Comparison of ENCODE assay signal across 7 cellular contexts in the genomic region with DNA sequence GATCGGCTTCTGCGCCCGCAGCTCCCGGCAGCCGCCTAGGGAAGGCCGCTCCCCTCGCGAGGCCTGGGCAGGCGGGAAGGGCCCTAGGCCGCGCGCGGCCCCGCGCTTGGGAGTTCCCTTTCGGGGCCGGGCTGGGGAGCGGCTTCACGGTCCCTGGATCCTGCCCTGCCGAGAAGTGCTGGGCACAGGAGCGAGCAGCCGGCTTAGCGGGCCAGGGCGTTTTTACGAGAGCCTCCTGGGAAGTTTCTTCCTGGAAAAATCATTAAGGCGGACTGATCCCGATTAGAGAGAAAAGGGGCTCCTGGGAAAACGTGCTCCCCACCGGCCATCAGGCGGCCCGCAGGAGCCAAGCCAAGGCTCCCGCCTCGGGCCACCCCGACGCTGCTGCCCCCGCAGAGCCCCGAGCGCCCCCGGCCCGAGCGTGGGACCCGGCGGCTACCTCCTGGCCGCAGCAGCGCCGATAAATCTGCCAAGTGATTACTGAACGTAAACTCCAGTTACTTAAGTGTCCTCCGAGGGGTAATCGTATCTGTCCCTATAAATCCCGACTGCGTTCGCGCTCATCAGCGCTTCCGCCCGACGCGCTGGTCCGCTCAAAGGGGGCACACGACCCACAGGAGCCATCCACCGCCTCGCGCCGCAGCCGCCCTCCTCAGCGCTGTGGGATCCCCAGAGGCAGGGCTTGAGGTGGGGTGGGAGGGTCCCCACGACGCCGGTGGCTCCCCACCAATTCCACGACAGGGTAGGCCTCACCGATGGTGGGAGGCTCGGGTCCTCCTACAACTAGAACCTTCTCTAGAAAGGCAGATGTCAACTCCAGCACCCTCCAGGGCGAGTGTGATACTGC. TPM values are rescaled to one million over a fixed set of nuclear protein-coding genes. Genes with fewer than 3 reads are reported as not detected.
DNase-seq lines count a peak whose midpoint lies in the region; ATAC-seq, FAIRE-seq and TF ChIP-seq lines count a peak whose summit lies in the region.

No MANE protein-coding gene starts in this region.

- no peak for DNase-seq in HEK293T (ENCODE audit: extremely low spot score)
- DNase-seq in left cardiac atrium = no peak
- DNase-seq in small intestine = peak; percentile 37
- no peak for DNase-seq in DMS114 treated with DMSO at 0.1 percent for 48 hours (lab: John Stamatoyannopoulos, UW; ENCODE audit: unreplicated experiment)

- ATAC-seq in left cardiac atrium = peak; percentile 62 to 65
- no peak for ATAC-seq in HG02571 (IDR thresholded peaks at IDR 0.05; ENCODE audit: unreplicated experiment)
- ATAC-seq in GM18519 (IDR thresholded peaks at IDR 0.05; ENCODE audit: low FRiP score, unreplicated experiment) = no peak

- CTCF ChIA-PET in HEK293T (lab: Yijun Ruan, JAX) = no interaction called here

- POLR2A ChIA-PET in HEK293T (lab: Yijun Ruan, JAX) = interaction anchor here (1.2 to 2.2 kb wide), 5 partner anchors 12 to 58 kb away, joined by 3 to 15 read pairs (median 4); a partner anchor contains a TSS

- H3K4me1 ChIP-seq in small intestine (ENCODE audit: control insufficient read depth in 2 of 2, insufficient read depth in 1 of 2, low read depth in 1 of 2, low read length in 1 of 2) = peaks cover 0 to 7% of the 10 kb centered on the region in 2 donors

- H3K27ac ChIP-seq in VCaP (peak overlapping the region; percentile 39; the same call in 1 of the 2 replicates), small intestine (ENCODE audit: low read depth in 1 of 2, low read length in 1 of 2) (no peak overlapping the region)

- WGBS in small intestine, 3 donors = 3 to 7% (median 5%) methylated on average over 66 to 73 of the region's 73 CpGs

- peaks cover 14 to 54% of the 10 kb centered on the region in 2 donors for H3K27me3 ChIP-seq in small intestine (ENCODE audit: control insufficient read depth in 2 of 2, insufficient read depth in 2 of 2, low read length in 2 of 2)

- intact Hi-C loops in left cardiac atrium (cut with DNase I) = no loop called here

- no peak for TF ChIP-seq CTCF in VCaP (conservative IDR thresholded peaks at IDR 0.05)

- H3K9me3 ChIP-seq in small intestine (ENCODE audit: control insufficient read depth, low read depth) = no peaks in the 10 kb centered on the region

- no peaks in the 10 kb centered on the region for H3K36me3 ChIP-seq in small intestine (ENCODE audit: control insufficient read depth in 2 of 2, insufficient read depth in 2 of 2, low read length in 2 of 2)

- no peak for FAIRE-seq in small intestine (lab: Jason Lieb, UNC)

- H3K4me3 ChIP-seq in small intestine (ENCODE audit: low read depth in 1 of 2, low read length in 2 of 2) = peak overlapping the region in 1 of 2 donors; percentile 22

TF ChIP-seq in HEK293T, 16 proteins besides CTCF, POLR2A, EP300 and RAD21:
- TF ChIP-seq SUZ12 (IDR thresholded peaks at IDR 0.05) (no peak), NFRKB (IDR thresholded peaks at IDR 0.05) (no peak), L3MBTL2 (conservative IDR thresholded peaks at IDR 0.05) (no peak), CTBP1 (IDR thresholded peaks at IDR 0.05; ENCODE audit: borderline replicate concordance) (peak; percentile 50; the same call in 1 of the 2 replicates), FOXK2 (IDR thresholded peaks at IDR 0.05) (no peak), FOXM1 (IDR thresholded peaks at IDR 0.05; ENCODE audit: borderline replicate concordance) (no peak), ZNF384 (IDR thresholded peaks at IDR 0.05) (no peak), LEF1 (IDR thresholded peaks at IDR 0.05; ENCODE audit: borderline replicate concordance) (no peak), SP1 (IDR thresholded peaks at IDR 0.05) (no peak), FOXA1 (IDR thresholded peaks at IDR 0.05) (no peak), ELF4 (IDR thresholded peaks at IDR 0.05) (no peak)
- TF ChIP-seq, protein P1, sequence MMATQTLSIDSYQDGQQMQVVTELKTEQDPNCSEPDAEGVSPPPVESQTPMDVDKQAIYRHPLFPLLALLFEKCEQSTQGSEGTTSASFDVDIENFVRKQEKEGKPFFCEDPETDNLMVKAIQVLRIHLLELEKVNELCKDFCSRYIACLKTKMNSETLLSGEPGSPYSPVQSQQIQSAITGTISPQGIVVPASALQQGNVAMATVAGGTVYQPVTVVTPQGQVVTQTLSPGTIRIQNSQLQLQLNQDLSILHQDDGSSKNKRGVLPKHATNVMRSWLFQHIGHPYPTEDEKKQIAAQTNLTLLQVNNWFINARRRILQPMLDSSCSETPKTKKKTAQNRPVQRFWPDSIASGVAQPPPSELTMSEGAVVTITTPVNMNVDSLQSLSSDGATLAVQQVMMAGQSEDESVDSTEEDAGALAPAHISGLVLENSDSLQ (IDR thresholded peaks at IDR 0.05) = peak; percentile 79

RNA-seq across cellular contexts. Expression of a gene that starts 2.8 kb away (rescaled TPM):
- total RNA-seq in left cardiac atrium = not detected
- under 1 TPM in 1 of 3 donors, not detected in 2; 0.01 TPM for polyA plus RNA-seq in small intestine

RNA-seq across cellular contexts. Expression of a gene that starts 12.8 kb away (rescaled TPM):
- not detected for total RNA-seq in left cardiac atrium
- polyA plus RNA-seq in small intestine = under 1 TPM in 1 of 3 donors, not detected in 2; 0.04 TPM

Comparison
In these comparisons a context has a peak if more than half of its experiments do, and no peak if none do; other contexts are left out.
1. ATAC-seq: peak in left cardiac atrium (2 of 2); none in HG02571 (single experiment) and GM18519 (single experiment).